In the genomic region with DNA sequence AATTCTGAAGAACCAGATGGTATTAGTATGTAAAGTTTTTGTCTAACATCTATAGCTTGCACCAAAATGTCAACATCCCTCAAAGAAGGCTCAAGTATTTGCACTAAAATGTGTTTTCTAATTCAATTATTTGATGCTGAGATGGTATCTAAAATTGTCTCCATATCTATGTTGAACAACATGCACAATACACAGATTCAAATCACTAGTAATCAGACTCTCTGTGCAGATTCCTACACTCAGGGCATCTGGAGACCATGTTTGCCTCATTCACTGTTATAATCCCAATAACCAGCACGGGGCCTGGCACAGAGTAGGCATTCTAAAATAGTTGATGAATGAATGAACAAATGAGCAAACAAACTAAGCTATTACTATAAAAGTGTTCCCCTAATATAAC, we compare ENCODE assay signal across 36 cellular contexts.
"Had no signal": no experiment of that assay in that cellular context is flagged by ENCODE, and none has a peak within 500 bp of the region (broad histone marks: within the 10 kb centered on the region; RNA-seq: fewer than 3 reads in every experiment).

No MANE protein-coding gene starts in this region.

- H3K27ac Mint-ChIP-seq: activated B cell treated with CpG ODN at 0.5 μM for 24 hours; activated CD4-positive, alpha-beta memory T cell treated with anti-CD3 and anti-CD28 coated beads for 36 hours; activated CD8-positive, alpha-beta memory T cell treated with anti-CD3 and anti-CD28 coated beads, Interleukin-2, amount 10 ng/mL, durations not matched to agents 7 days and 5 days; activated CD8-positive, alpha-beta T cell treated with anti-CD3 and anti-CD28 coated beads, Interleukin-2, amount 10 ng/mL, durations not matched to agents 7 days and 5 days; activated naive CD4-positive, alpha-beta T cell treated with anti-CD3 and anti-CD28 coated beads for 36 hours; activated naive CD4-positive, alpha-beta T cell treated with anti-CD3 and anti-CD28 coated beads, Interleukin-2, amount 50 U/mL, for 24 hours; activated naive CD8-positive, alpha-beta T cell treated with anti-CD3 and anti-CD28 coated beads for 36 hours; activated naive CD8-positive, alpha-beta T cell treated with anti-CD3 and anti-CD28 coated beads, Interleukin-2, amount 50 U/mL, for 24 hours; activated T-helper 1 cell treated with anti-CD3 and anti-CD28 coated beads, Interleukin-12 subunit alpha, Interleukin-12 subunit beta, Interleukin-2, Interleukin-4 antibody, amounts not matched to agents 30 ng/mL and 10 ng/mL and 1 ng/mL, durations not matched to agents 14 hours and 24 hours and 36 hours; activated T-helper 2 cell treated with anti-CD3 and anti-CD28 coated beads, Interferon-gamma antibody, Interleukin-2, Interleukin-4, amounts not matched to agents 10 μg/mL and 5 μg/mL and 100 μg/mL, durations not matched to agents 14 hours and 24 hours and 36 hours; effector memory CD8-positive, alpha-beta T cell; T-helper 17 cell; T-helper 2 cell treated with Interferon-gamma antibody and Interleukin-4, amounts not matched to agents 5 μg/mL and 100 μg/mL, for 36 hours had no signal

- DNase-seq: activated B cell treated with CpG ODN at 0.5 μM for 24 hours; activated CD4-positive, alpha-beta memory T cell treated with anti-CD3 and anti-CD28 coated beads for 36 hours; activated CD4-positive, alpha-beta T cell treated with anti-CD3 and anti-CD28 coated beads for 48 hours; activated CD4-positive, alpha-beta T cell treated with anti-CD3 and anti-CD28 coated beads, Interleukin-2, amount 50 U/mL, for 1 hour; activated CD8-positive, alpha-beta memory T cell treated with anti-CD3 and anti-CD28 coated beads, Interleukin-2, amount 10 ng/mL, durations not matched to agents 7 days and 5 days; activated CD8-positive, alpha-beta memory T cell treated with anti-CD3 and anti-CD28 coated beads, Interleukin-2, amount 50 U/mL, for 4 hours; activated CD8-positive, alpha-beta T cell treated with anti-CD3 and anti-CD28 coated beads, Interleukin-2, amount 10 ng/mL, durations not matched to agents 7 days and 5 days; activated effector memory CD4-positive, alpha-beta T cell treated with anti-CD3 and anti-CD28 coated beads, Interleukin-2, amount 50 U/mL, for 16 hours; activated naive CD4-positive, alpha-beta T cell treated with anti-CD3 and anti-CD28 coated beads for 36 hours; activated naive CD8-positive, alpha-beta T cell treated with anti-CD3 and anti-CD28 coated beads for 36 hours; activated naive CD8-positive, alpha-beta T cell treated with anti-CD3 and anti-CD28 coated beads, Interleukin-2, amount 50 U/mL, for 24 hours; activated T-cell treated with anti-CD3 and anti-CD28 coated beads, Interleukin-2, amount 50 U/mL, for 1 hour; activated T-cell treated with anti-CD3 and anti-CD28 coated beads, Interleukin-2, amount 50 U/mL, for 48 hours; adrenal gland; amygdala; aorta; body of pancreas; caudate nucleus; cortex of kidney; dermis blood vessel endothelial cell; effector CD4-positive, alpha-beta T cell; effector memory CD8-positive, alpha-beta T cell; erythroblast; foreskin keratinocyte; SW 1271; T-helper 1 cell; T-helper 17 cell; T1000; WERI-Rb-1 had no signal

- H3K9me3 ChIP-seq: adrenal gland, body of pancreas, esophagus muscularis mucosa, gastroesophageal sphincter had no signal

- H3K9me3 Mint-ChIP-seq: activated B cell treated with CpG ODN at 0.5 μM for 24 hours; activated CD4-positive, alpha-beta memory T cell treated with anti-CD3 and anti-CD28 coated beads for 36 hours; activated naive CD4-positive, alpha-beta T cell treated with anti-CD3 and anti-CD28 coated beads for 36 hours; activated naive CD4-positive, alpha-beta T cell treated with anti-CD3 and anti-CD28 coated beads, Interleukin-2, amount 50 U/mL, for 24 hours; activated naive CD8-positive, alpha-beta T cell treated with anti-CD3 and anti-CD28 coated beads for 36 hours; activated naive CD8-positive, alpha-beta T cell treated with anti-CD3 and anti-CD28 coated beads, Interleukin-2, amount 50 U/mL, for 24 hours; activated T-helper 2 cell treated with anti-CD3 and anti-CD28 coated beads, Interferon-gamma antibody, Interleukin-2, Interleukin-4, amounts not matched to agents 10 μg/mL and 5 μg/mL and 100 μg/mL, durations not matched to agents 14 hours and 24 hours and 36 hours; effector memory CD8-positive, alpha-beta T cell; T-helper 2 cell treated with Interferon-gamma antibody and Interleukin-4, amounts not matched to agents 5 μg/mL and 100 μg/mL, for 36 hours had no signal

- H3K27ac ChIP-seq: adrenal gland, body of pancreas, foreskin keratinocyte, WERI-Rb-1 had no signal

- H3K27me3 ChIP-seq: adrenal gland, body of pancreas, esophagus muscularis mucosa, foreskin keratinocyte, gastroesophageal sphincter had no signal

- H3K4me3 ChIP-seq: adrenal gland, body of pancreas, esophagus muscularis mucosa, gastroesophageal sphincter had no signal

- H3K4me1 Mint-ChIP-seq: T-helper 17 cell had no signal

- ATAC-seq: activated CD4-positive, CD25-positive, alpha-beta regulatory T cell treated with anti-CD3 and anti-CD28 coated beads, Interleukin-2, amount 50 U/mL, for 24 hours; activated CD8-positive, alpha-beta memory T cell treated with anti-CD3 and anti-CD28 coated beads, Interleukin-2, amount 10 ng/mL, durations not matched to agents 7 days and 5 days; activated CD8-positive, alpha-beta T cell treated with anti-CD3 and anti-CD28 coated beads, Interleukin-2, amount 10 ng/mL, durations not matched to agents 7 days and 5 days; activated naive CD8-positive, alpha-beta T cell treated with anti-CD3 and anti-CD28 coated beads, Interleukin-2, amount 50 U/mL, for 24 hours; body of pancreas; effector memory CD8-positive, alpha-beta T cell; foreskin keratinocyte; gastroesophageal sphincter; T-helper 17 cell had no signal

- H3K4me3 Mint-ChIP-seq: activated B cell treated with CpG ODN at 0.5 μM for 24 hours; activated CD4-positive, alpha-beta memory T cell treated with anti-CD3 and anti-CD28 coated beads for 36 hours; activated CD8-positive, alpha-beta memory T cell treated with anti-CD3 and anti-CD28 coated beads, Interleukin-2, amount 10 ng/mL, durations not matched to agents 7 days and 5 days; activated CD8-positive, alpha-beta T cell treated with anti-CD3 and anti-CD28 coated beads, Interleukin-2, amount 10 ng/mL, durations not matched to agents 7 days and 5 days; activated naive CD4-positive, alpha-beta T cell treated with anti-CD3 and anti-CD28 coated beads for 36 hours; activated naive CD4-positive, alpha-beta T cell treated with anti-CD3 and anti-CD28 coated beads, Interleukin-2, amount 50 U/mL, for 24 hours; activated naive CD8-positive, alpha-beta T cell treated with anti-CD3 and anti-CD28 coated beads for 36 hours; activated naive CD8-positive, alpha-beta T cell treated with anti-CD3 and anti-CD28 coated beads, Interleukin-2, amount 50 U/mL, for 24 hours; activated T-helper 1 cell treated with anti-CD3 and anti-CD28 coated beads, Interleukin-12 subunit alpha, Interleukin-12 subunit beta, Interleukin-2, Interleukin-4 antibody, amounts not matched to agents 30 ng/mL and 10 ng/mL and 1 ng/mL, durations not matched to agents 14 hours and 24 hours and 36 hours; effector memory CD8-positive, alpha-beta T cell; T-helper 17 cell; T-helper 2 cell treated with Interferon-gamma antibody and Interleukin-4, amounts not matched to agents 5 μg/mL and 100 μg/mL, for 36 hours had no signal

- H3K27me3 Mint-ChIP-seq: activated B cell treated with CpG ODN at 0.5 μM for 24 hours; activated CD4-positive, alpha-beta memory T cell treated with anti-CD3 and anti-CD28 coated beads for 36 hours; activated CD8-positive, alpha-beta memory T cell treated with anti-CD3 and anti-CD28 coated beads, Interleukin-2, amount 10 ng/mL, durations not matched to agents 7 days and 5 days; activated naive CD4-positive, alpha-beta T cell treated with anti-CD3 and anti-CD28 coated beads, Interleukin-2, amount 50 U/mL, for 24 hours; activated naive CD8-positive, alpha-beta T cell treated with anti-CD3 and anti-CD28 coated beads for 36 hours; activated naive CD8-positive, alpha-beta T cell treated with anti-CD3 and anti-CD28 coated beads, Interleukin-2, amount 50 U/mL, for 24 hours; effector memory CD8-positive, alpha-beta T cell; T-helper 17 cell had no signal

- H3K36me3 ChIP-seq: adrenal gland, esophagus muscularis mucosa, gastroesophageal sphincter, WERI-Rb-1 had no signal
